In the genomic region with DNA sequence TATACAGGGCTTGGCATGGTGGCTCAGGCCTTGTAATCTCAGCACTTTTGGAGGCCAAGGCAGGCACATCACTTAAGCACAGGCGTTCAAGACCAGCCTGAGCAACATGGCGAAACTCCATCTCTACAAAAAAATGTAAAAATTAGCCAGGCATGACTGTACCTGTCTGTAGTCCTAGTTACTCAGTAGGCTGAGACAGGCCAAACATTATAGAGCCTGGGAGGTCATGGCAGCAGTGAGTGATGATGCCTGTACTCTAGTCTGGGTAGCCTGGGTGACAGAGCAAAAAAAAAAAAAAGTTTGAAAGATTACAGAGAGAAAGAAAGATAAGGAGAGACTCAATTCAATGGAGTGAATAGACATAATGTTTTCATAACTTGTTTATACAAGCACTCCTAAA, we compare ENCODE assay signal across 33 cellular contexts.
"Had no signal": no experiment of that assay in that cellular context is flagged by ENCODE, and none has a peak within 500 bp of the region (broad histone marks: within the 10 kb centered on the region; RNA-seq: fewer than 3 reads in every experiment).

No MANE protein-coding gene starts in this region.

- H3K4me3 ChIP-seq: ascending aorta, breast epithelium, K562, Peyer's patch, SJCRH30, SK-N-MC had no signal

- H3K4me3 Mint-ChIP-seq: activated CD4-positive, alpha-beta T cell treated with anti-CD3 and anti-CD28 coated beads for 36 hours; activated CD4-positive, alpha-beta T cell treated with anti-CD3 and anti-CD28 coated beads, Interleukin-2, amount 10 ng/mL, durations not matched to agents 7 days and 5 days; activated CD8-positive, alpha-beta T cell treated with anti-CD3 and anti-CD28 coated beads, Interleukin-2, amount 10 ng/mL, durations not matched to agents 7 days and 5 days; activated naive CD4-positive, alpha-beta T cell treated with anti-CD3 and anti-CD28 coated beads, Interleukin-2, amount 50 U/mL, for 24 hours; activated naive CD8-positive, alpha-beta T cell treated with anti-CD3 and anti-CD28 coated beads, Interleukin-2, amount 10 ng/mL, durations not matched to agents 7 days and 5 days; activated T-cell treated with anti-CD3 and anti-CD28 coated beads, Interleukin-2, amount 50 U/mL, for 24 hours; T-helper 1 cell treated with Interleukin-12 subunit alpha and Interleukin-12 subunit beta and Interleukin-4 antibody, amounts not matched to agents 30 μg/mL and 1 μg/mL, for 36 hours; T-helper 2 cell treated with Interferon-gamma antibody and Interleukin-4, amounts not matched to agents 5 μg/mL and 100 μg/mL, for 36 hours; WTC11 had no signal

- ATAC-seq: activated CD4-positive, alpha-beta T cell treated with anti-CD3 and anti-CD28 coated beads for 36 hours; activated CD4-positive, CD25-positive, alpha-beta regulatory T cell treated with anti-CD3 and anti-CD28 coated beads, Interleukin-2, amount 50 U/mL, for 24 hours; activated CD8-positive, alpha-beta T cell treated with anti-CD3 and anti-CD28 coated beads, Interleukin-2, amount 10 ng/mL, durations not matched to agents 7 days and 5 days; K562; PC-3; WTC11 had no signal

- H3K36me3 Mint-ChIP-seq: activated naive CD4-positive, alpha-beta T cell treated with anti-CD3 and anti-CD28 coated beads, Interleukin-2, amount 50 U/mL, for 24 hours; activated naive CD8-positive, alpha-beta T cell treated with anti-CD3 and anti-CD28 coated beads, Interleukin-2, amount 10 ng/mL, durations not matched to agents 7 days and 5 days; WTC11 had no signal

- DNase-seq: activated CD4-positive, alpha-beta T cell treated with anti-CD3 and anti-CD28 coated beads for 36 hours; activated CD4-positive, alpha-beta T cell treated with anti-CD3 and anti-CD28 coated beads, Interleukin-2, amount 10 ng/mL, durations not matched to agents 7 days and 5 days; activated CD4-positive, alpha-beta T cell treated with anti-CD3 and anti-CD28 coated beads, Interleukin-2, amount 50 U/mL, for 48 hours; activated CD8-positive, alpha-beta T cell treated with anti-CD3 and anti-CD28 coated beads, Interleukin-2, amount 10 ng/mL, durations not matched to agents 7 days and 5 days; activated gamma-delta T cell; activated naive CD4-positive, alpha-beta T cell treated with Interleukin-2 at 50 U/mL for 16 hours; activated naive CD8-positive, alpha-beta T cell treated with anti-CD3 and anti-CD28 coated beads, Interleukin-2, amount 10 ng/mL, durations not matched to agents 7 days and 5 days; activated T-cell treated with anti-CD3 and anti-CD28 coated beads, Interleukin-2, amount 50 U/mL, for 24 hours; amygdala; caudate nucleus; cerebellar nuclear complex; NCI-H1105; NCI-H1417 treated with DMSO at 0.1 percent for 48 hours; NCI-H187 treated with DMSO at 0.1 percent for 48 hours; NCI-H2081 treated with DMSO at 0.1 percent for 48 hours; NCI-H345; NCI-H526; NCI-H748 treated with DMSO at 0.1 percent for 48 hours; NK-92 treated with Interleukin-12 subunit alpha and Interleukin-12 subunit beta, amount 100 ng/mL, for 24 hours; PC-3; Peyer's patch; SHP77; SJCRH30 had no signal

- H3K27me3 Mint-ChIP-seq: activated CD4-positive, alpha-beta T cell treated with anti-CD3 and anti-CD28 coated beads for 36 hours; activated CD4-positive, alpha-beta T cell treated with anti-CD3 and anti-CD28 coated beads, Interleukin-2, amount 10 ng/mL, durations not matched to agents 7 days and 5 days; activated naive CD4-positive, alpha-beta T cell treated with anti-CD3 and anti-CD28 coated beads, Interleukin-2, amount 50 U/mL, for 24 hours; activated naive CD8-positive, alpha-beta T cell treated with anti-CD3 and anti-CD28 coated beads, Interleukin-2, amount 10 ng/mL, durations not matched to agents 7 days and 5 days; activated T-cell treated with anti-CD3 and anti-CD28 coated beads, Interleukin-2, amount 50 U/mL, for 24 hours had no signal

- H3K27ac ChIP-seq: ascending aorta, breast epithelium, Peyer's patch, SJCRH30, SK-N-MC had no signal

- H3K27me3 ChIP-seq: ascending aorta, breast epithelium, Peyer's patch, SJCRH30 had no signal

- H3K36me3 ChIP-seq: ascending aorta, breast epithelium, Peyer's patch, SJCRH30 had no signal

- H3K4me1 Mint-ChIP-seq: activated CD4-positive, alpha-beta T cell treated with anti-CD3 and anti-CD28 coated beads for 36 hours; activated CD4-positive, alpha-beta T cell treated with anti-CD3 and anti-CD28 coated beads, Interleukin-2, amount 10 ng/mL, durations not matched to agents 7 days and 5 days; activated naive CD4-positive, alpha-beta T cell treated with anti-CD3 and anti-CD28 coated beads, Interleukin-2, amount 50 U/mL, for 24 hours; activated naive CD8-positive, alpha-beta T cell treated with anti-CD3 and anti-CD28 coated beads, Interleukin-2, amount 10 ng/mL, durations not matched to agents 7 days and 5 days; WTC11 had no signal

- H3K27ac Mint-ChIP-seq: activated CD4-positive, alpha-beta T cell treated with anti-CD3 and anti-CD28 coated beads for 36 hours; activated CD4-positive, alpha-beta T cell treated with anti-CD3 and anti-CD28 coated beads, Interleukin-2, amount 10 ng/mL, durations not matched to agents 7 days and 5 days; activated CD8-positive, alpha-beta T cell treated with anti-CD3 and anti-CD28 coated beads, Interleukin-2, amount 10 ng/mL, durations not matched to agents 7 days and 5 days; activated naive CD4-positive, alpha-beta T cell treated with anti-CD3 and anti-CD28 coated beads, Interleukin-2, amount 50 U/mL, for 24 hours; activated naive CD8-positive, alpha-beta T cell treated with anti-CD3 and anti-CD28 coated beads, Interleukin-2, amount 10 ng/mL, durations not matched to agents 7 days and 5 days; activated T-cell treated with anti-CD3 and anti-CD28 coated beads, Interleukin-2, amount 50 U/mL, for 24 hours; activated T-helper 2 cell treated with anti-CD3 and anti-CD28 coated beads, Interferon-gamma antibody, Interleukin-2, Interleukin-4, amounts not matched to agents 10 μg/mL and 5 μg/mL and 100 μg/mL, durations not matched to agents 14 hours and 24 hours and 36 hours; T-helper 1 cell treated with Interleukin-12 subunit alpha and Interleukin-12 subunit beta and Interleukin-4 antibody, amounts not matched to agents 30 μg/mL and 1 μg/mL, for 36 hours; T-helper 2 cell treated with Interferon-gamma antibody and Interleukin-4, amounts not matched to agents 5 μg/mL and 100 μg/mL, for 36 hours; WTC11 had no signal

- H3K9me3 ChIP-seq: ascending aorta, breast epithelium, Peyer's patch, SJCRH30 had no signal

- H3K4me1 ChIP-seq: ascending aorta, breast epithelium, Peyer's patch, SJCRH30 had no signal
